ENCODE assay signal across 21 cellular contexts in genomic region chr6:109738200-109738599, GRCh38.
"Had no signal": no experiment of that assay in that cellular context is flagged by ENCODE, and none has a peak within 500 bp of the region (broad histone marks: within the 10 kb centered on the region; RNA-seq: fewer than 3 reads in every experiment).

No MANE protein-coding gene starts in this region.

- H3K9me3 ChIP-seq: Peyer's patch, SJSA1 had no signal

- ATAC-seq: activated CD4-positive, alpha-beta T cell treated with anti-CD3 and anti-CD28 coated beads for 36 hours; T-cell had no signal

- H3K27ac ChIP-seq: Peyer's patch, RWPE1, SJSA1, WERI-Rb-1 had no signal

- H3K27me3 ChIP-seq: Peyer's patch, SJSA1 had no signal

- H3K27me3 Mint-ChIP-seq: activated CD4-positive, alpha-beta memory T cell treated with anti-CD3 and anti-CD28 coated beads, Interleukin-2, amount 10 ng/mL, durations not matched to agents 7 days and 5 days; activated CD4-positive, alpha-beta T cell treated with anti-CD3 and anti-CD28 coated beads for 36 hours; activated naive CD8-positive, alpha-beta T cell treated with anti-CD3 and anti-CD28 coated beads, Interleukin-2, amount 10 ng/mL, durations not matched to agents 7 days and 5 days; T-cell had no signal

- H3K9me3 Mint-ChIP-seq: activated CD4-positive, alpha-beta memory T cell treated with anti-CD3 and anti-CD28 coated beads, Interleukin-2, amount 10 ng/mL, durations not matched to agents 7 days and 5 days; activated naive CD8-positive, alpha-beta T cell treated with anti-CD3 and anti-CD28 coated beads, Interleukin-2, amount 10 ng/mL, durations not matched to agents 7 days and 5 days had no signal

- H3K4me1 Mint-ChIP-seq: activated CD4-positive, alpha-beta memory T cell treated with anti-CD3 and anti-CD28 coated beads, Interleukin-2, amount 10 ng/mL, durations not matched to agents 7 days and 5 days; activated naive CD8-positive, alpha-beta T cell treated with anti-CD3 and anti-CD28 coated beads, Interleukin-2, amount 10 ng/mL, durations not matched to agents 7 days and 5 days; T-cell had no signal

- H3K36me3 ChIP-seq: SJSA1, WERI-Rb-1 had no signal

- H3K4me1 ChIP-seq: Peyer's patch, SJSA1 had no signal

- H3K27ac Mint-ChIP-seq: activated CD4-positive, alpha-beta memory T cell treated with anti-CD3 and anti-CD28 coated beads, Interleukin-2, amount 10 ng/mL, durations not matched to agents 7 days and 5 days; activated CD4-positive, alpha-beta T cell treated with anti-CD3 and anti-CD28 coated beads for 36 hours; activated naive CD8-positive, alpha-beta T cell treated with anti-CD3 and anti-CD28 coated beads, Interleukin-2, amount 10 ng/mL, durations not matched to agents 7 days and 5 days; T-cell had no signal

- H3K4me3 ChIP-seq: Peyer's patch, SJSA1 had no signal

- DNase-seq: activated CD4-positive, alpha-beta memory T cell treated with anti-CD3 and anti-CD28 coated beads, Interleukin-2, amount 10 ng/mL, durations not matched to agents 7 days and 5 days; activated CD4-positive, alpha-beta T cell treated with anti-CD3 and anti-CD28 coated beads for 36 hours; activated CD4-positive, alpha-beta T cell treated with anti-CD3 and anti-CD28 coated beads, Interleukin-2, amount 50 U/mL, for 1 hour; activated naive CD4-positive, alpha-beta T cell treated with anti-CD3 and anti-CD28 coated beads, Interleukin-2, amount 50 U/mL, for 16 hours; activated naive CD8-positive, alpha-beta T cell treated with anti-CD3 and anti-CD28 coated beads, Interleukin-2, amount 10 ng/mL, durations not matched to agents 7 days and 5 days; activated T-cell treated with anti-CD3 and anti-CD28 coated beads for 4 hours; aorta; central memory CD4-positive, alpha-beta T cell; MM.1S; NCI-H1105; NCI-H1436; NCI-H1694 treated with DMSO at 0.1 percent for 48 hours; NCI-H2029 treated with DMSO at 0.1 percent for 48 hours; NCI-H510A treated with DMSO at 0.1 percent for 48 hours; Peyer's patch; SHP77; T-cell; T-helper 2 cell; WERI-Rb-1 had no signal

- H3K4me3 Mint-ChIP-seq: activated CD4-positive, alpha-beta memory T cell treated with anti-CD3 and anti-CD28 coated beads, Interleukin-2, amount 10 ng/mL, durations not matched to agents 7 days and 5 days; activated CD4-positive, alpha-beta T cell treated with anti-CD3 and anti-CD28 coated beads for 36 hours; activated naive CD8-positive, alpha-beta T cell treated with anti-CD3 and anti-CD28 coated beads, Interleukin-2, amount 10 ng/mL, durations not matched to agents 7 days and 5 days; T-cell had no signal
